9 cellular contexts compared by ENCODE assay signal in the genomic region with DNA sequence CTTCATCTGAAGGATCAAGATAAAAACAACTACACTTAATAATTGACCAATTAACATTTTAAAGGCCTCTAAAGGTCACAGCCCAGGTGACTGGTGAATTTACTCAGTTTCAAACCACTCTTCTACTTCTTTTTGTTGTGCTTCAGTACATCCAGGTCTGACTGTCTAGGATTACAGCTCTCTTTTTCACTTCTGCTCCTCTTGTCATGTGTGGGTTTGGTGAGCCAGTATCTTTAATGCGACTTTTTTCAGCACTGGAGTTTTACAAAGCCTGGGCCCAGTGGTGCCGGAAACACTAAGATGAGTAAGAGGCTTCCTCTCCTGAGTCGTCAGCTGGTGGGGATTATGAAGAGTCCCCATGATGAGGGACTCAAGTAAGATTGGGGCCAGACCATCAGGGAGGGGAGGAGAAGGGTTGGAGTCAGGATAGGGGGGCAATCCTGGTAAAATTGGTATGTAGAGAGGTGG. TPM values are rescaled to one million over a fixed set of nuclear protein-coding genes. Genes with fewer than 3 reads are reported as not detected.
DNase-seq lines count a peak whose midpoint lies in the region; ATAC-seq lines count a peak whose summit lies in the region.
"Had no signal": no experiment of that assay in that cellular context is flagged by ENCODE, and none has a peak within 500 bp of the region (broad histone marks: within the 10 kb centered on the region; RNA-seq: fewer than 3 reads in every experiment).

No MANE protein-coding gene starts in this region.

- no peak overlapping the region for H3K4me3 ChIP-seq in mesendoderm (ENCODE audit: low read length)
- H3K4me3 ChIP-seq: SJSA1 had no signal

- no peak overlapping the region for H3K56ac ChIP-seq in mesendoderm (ENCODE audit: low read length)

- no peak overlapping the region for H3K4ac ChIP-seq in mesendoderm (ENCODE audit: low read depth, low read length)

- no CpG with 5 or more reads among the region's 3 CpGs for WGBS in mesendoderm (ENCODE audit: extremely low coverage, insufficient coverage, low lambda C conversion rate)

- H3K23ac ChIP-seq in mesendoderm (ENCODE audit: low read length) = no peak overlapping the region

- H4K8ac ChIP-seq in mesendoderm (ENCODE audit: low read depth, low read length) = no peak overlapping the region

- no peak overlapping the region for H2BK120ac ChIP-seq in mesendoderm (ENCODE audit: low read depth, low read length)

- H3K4me1 ChIP-seq in mesendoderm (ENCODE audit: control insufficient read depth, low read depth, low read length) = no peaks in the 10 kb centered on the region

- H3K27ac ChIP-seq in mesendoderm (ENCODE audit: low read depth, low read length) = no peak overlapping the region
- H3K27ac ChIP-seq: SJSA1 had no signal

- no peak overlapping the region for H2BK15ac ChIP-seq in mesendoderm (replicated peaks; ENCODE audit: low read depth)

- no peak overlapping the region for H3K18ac ChIP-seq in mesendoderm (ENCODE audit: low read length)

- DNase-seq in activated T-cell treated with anti-CD3 and anti-CD28 coated beads for 1 hour (ENCODE audit: low read depth) (peak; percentile 52), sciatic nerve (ENCODE audit: low spot score) (no peak), posterior cingulate gyrus (no peak), ecto neural progenitor cell (ENCODE audit: low spot score) (no peak), mesendoderm (no peak), SW 1271 (lab: John Stamatoyannopoulos, UW) (no peak)

- peaks cover 3% of the 10 kb centered on the region for H3K79me2 ChIP-seq in mesendoderm (ENCODE audit: control insufficient read depth, insufficient read depth, low read length)

- intact Hi-C loops in sciatic nerve (cut with DNase I) = no loop called here
- intact Hi-C loops in posterior cingulate gyrus (cut with DNase I) = no loop called here

- H3K36me3 ChIP-seq in mesendoderm (ENCODE audit: control insufficient read depth, insufficient read depth, low read length) = no peaks in the 10 kb centered on the region

- H2BK5ac ChIP-seq in mesendoderm (ENCODE audit: low read length) = no peak overlapping the region

- ATAC-seq in GM19467 (IDR thresholded peaks at IDR 0.05; ENCODE audit: unreplicated experiment) = peak; percentile 97
- peak; percentile 97 for ATAC-seq in HG03342 (IDR thresholded peaks at IDR 0.05; ENCODE audit: unreplicated experiment)
- ATAC-seq in sciatic nerve = peak; percentile 21

- H3K79me1 ChIP-seq in mesendoderm (ENCODE audit: low read length) = peaks cover 5% of the 10 kb centered on the region

- H3K27me3 ChIP-seq in mesendoderm (ENCODE audit: insufficient read depth, low read length, poor library complexity) = no peaks in the 10 kb centered on the region
- H3K27me3 ChIP-seq: SJSA1 had no signal

- H4K5ac ChIP-seq in mesendoderm (ENCODE audit: low read length) = no peak overlapping the region

- H3K4me2 ChIP-seq in mesendoderm (ENCODE audit: low read length) = no peak overlapping the region

- H2AK5ac ChIP-seq in mesendoderm (ENCODE audit: low read length) = no peak overlapping the region

- no peak overlapping the region for H3K9ac ChIP-seq in mesendoderm (ENCODE audit: low read length)

RNA-seq across cellular contexts. Expression of a gene that starts 27.0 kb away (rescaled TPM):
- 36.2 TPM for total RNA-seq in sciatic nerve
- 3.0 TPM for polyA plus RNA-seq in mesendoderm (2013, experiment 1 of 2)
- 3.0 TPM for polyA plus RNA-seq in mesendoderm (2013, experiment 2 of 2)

Comparison
In these comparisons a context has a peak if more than half of its experiments do, and no peak if none do; other contexts are left out.
1. ATAC-seq: peak in every context shown above with its lines; median percentile 97 in GM19467; 97 in HG03342; 21 in sciatic nerve.